Comparison of ENCODE assay signal across 11 cellular contexts in genomic region chr6:167045828-167046580, GRCh38. TPM values are rescaled to one million over a fixed set of nuclear protein-coding genes. Genes with fewer than 3 reads are reported as not detected.
DNase-seq lines count a peak whose midpoint lies in the region; ATAC-seq and TF ChIP-seq lines count a peak whose summit lies in the region.
"Had no signal": no experiment of that assay in that cellular context is flagged by ENCODE, and none has a peak within 500 bp of the region (broad histone marks: within the 10 kb centered on the region; RNA-seq: fewer than 3 reads in every experiment).

No MANE protein-coding gene starts in this region.

- no peak for ATAC-seq in heart right ventricle
- ATAC-seq in GM21619 (IDR thresholded peaks at IDR 0.05; ENCODE audit: unreplicated experiment), result no peak
- no peak for ATAC-seq in HG03108 (IDR thresholded peaks at IDR 0.05; ENCODE audit: unreplicated experiment)

- no peaks in the 10 kb centered on the region for H3K36me3 ChIP-seq in left ventricle myocardium inferior
- peaks cover 0 to 9% (median 0%) of the 10 kb centered on the region in 9 donors for H3K36me3 ChIP-seq in heart right ventricle

- no peak for DNase-seq in left ventricle myocardium inferior
- DNase-seq in heart right ventricle, result no peak
- peak; percentile 41 for DNase-seq in NAMALWA (ENCODE audit: low spot score)
- peak; percentile 8 for DNase-seq in cerebellar cortex (ENCODE audit: low spot score)
- no peak for DNase-seq in NK-92 (lab: John Stamatoyannopoulos, UW; ENCODE audit: unreplicated experiment)
- DNase-seq in activated T-cell treated with anti-CD3 and anti-CD28 coated beads, Interleukin-2, amount 50 U/mL, for 48 hours, result no peak
- DNase-seq: NCI-H524, T1000, tibial artery had no signal

- TF ChIP-seq CTCF in left ventricle myocardium inferior (IDR thresholded peaks at IDR 0.05; ENCODE audit: borderline replicate concordance) (peak; percentile 10), heart right ventricle (IDR thresholded peaks at IDR 0.05) (no peak)

- H3K4me3 ChIP-seq in left ventricle myocardium inferior, result no peak overlapping the region
- no peak overlapping the region for H3K4me3 ChIP-seq in heart right ventricle
- H3K4me3 ChIP-seq: tibial artery had no signal

- H3K4me1 ChIP-seq in left ventricle myocardium inferior (peaks cover 5% of the 10 kb centered on the region), heart right ventricle (peaks cover 0 to 12% (median 0%) of the 10 kb centered on the region in 9 donors)
- H3K4me1 ChIP-seq: tibial artery had no signal

- 93 to 94% methylated on average over 6 of the region's 6 CpGs for WGBS in heart right ventricle, 2 donors

- intact Hi-C loops in left ventricle myocardium inferior (cut with micrococcal nuclease), result no loop called here
- intact Hi-C loops in heart right ventricle (cut with DNase I), result no loop called here

- H3K27me3 ChIP-seq in left ventricle myocardium inferior (ENCODE audit: low read depth) (no peaks in the 10 kb centered on the region), heart right ventricle (no peaks in the 10 kb centered on the region)
- H3K27me3 ChIP-seq: tibial artery had no signal

- no peak overlapping the region for H3K27ac ChIP-seq in left ventricle myocardium inferior (replicated peaks)
- no peak overlapping the region for H3K27ac ChIP-seq in heart right ventricle
- H3K27ac ChIP-seq: tibial artery had no signal

- H3K9me3 ChIP-seq in left ventricle myocardium inferior (replicated peaks) (no peaks in the 10 kb centered on the region), heart right ventricle (no peaks in the 10 kb centered on the region)
- H3K9me3 ChIP-seq: tibial artery had no signal

RNA-seq across cellular contexts. Expression of gene CEP43, which starts 46.8 kb away (rescaled TPM):
- 12.3 TPM for total RNA-seq in left ventricle myocardium inferior
- 10 to 100 TPM in 6 of 10 donors, 1 to 10 TPM in 4; 7.5 to 15.0 (median 10.4) TPM for total RNA-seq in heart right ventricle
- polyA plus RNA-seq in heart right ventricle, result 1 to 10 TPM; 7.8 to 8.8 TPM

Comparison
In these comparisons a context has a peak if more than half of its experiments do, and no peak if none do; other contexts are left out.
1. DNase-seq: peak in NAMALWA (single experiment) and cerebellar cortex (single experiment); none in left ventricle myocardium inferior (single experiment), heart right ventricle (0 of 2), NK-92 (single experiment) and activated T-cell treated with anti-CD3 and anti-CD28 coated beads, Interleukin-2, amount 50 U/mL, for 48 hours (0 of 2).